ENCODE assay signal across 1 cellular context in genomic region chr12:116559080-116559329, GRCh38.
TF ChIP-seq lines count a peak whose summit lies in the region.

No MANE protein-coding gene starts in this region.

TF ChIP-seq in K562, 482 proteins besides CTCF, POLR2A, EP300 and RAD21 (continued from another document and continues in another):
- TF ChIP-seq RBM17 (IDR thresholded peaks at IDR 0.05; ENCODE audit: borderline replicate concordance, low read depth, low read length) (no peak), MEIS2 (IDR thresholded peaks at IDR 0.05; ENCODE audit: partially characterized antibody) (no peak), KAT7 (CRISPR knock-in tag; IDR thresholded peaks at IDR 0.05; ENCODE audit: borderline replicate concordance) (no peak), ATF1 (CRISPR knock-in tag; IDR thresholded peaks at IDR 0.05) (no peak), ATF1 (tag; IDR thresholded peaks at IDR 0.05) (no peak), ZNF140 (CRISPR knock-in tag; IDR thresholded peaks at IDR 0.05) (no peak), ZNF551 (CRISPR knock-in tag; IDR thresholded peaks at IDR 0.05) (no peak), ERF (CRISPR knock-in tag; IDR thresholded peaks at IDR 0.05) (peak; percentile 76; the same call in 1 of the 2 replicates), ZBTB12 (CRISPR knock-in tag; IDR thresholded peaks at IDR 0.05) (no peak), ZNF3 (CRISPR knock-in tag; IDR thresholded peaks at IDR 0.05) (0 out of 2 replicates have a peak, but pooled peaks have one; percentile 18), HNRNPUL1 (IDR thresholded peaks at IDR 0.05; ENCODE audit: low read length) (no peak), ID3 (CRISPR knock-in tag; IDR thresholded peaks at IDR 0.05) (no peak), ID3 (tag; IDR thresholded peaks at IDR 0.05) (no peak), CEBPG (CRISPR knock-in tag; IDR thresholded peaks at IDR 0.05) (no peak), CEBPG (tag; conservative IDR thresholded peaks at IDR 0.05 in 1 of 2, IDR thresholded peaks at IDR 0.05 in 1 of 2) (no peak), ZBTB11 (CRISPR knock-in tag; IDR thresholded peaks at IDR 0.05) (peak in 1 of 3 experiments; percentile 21; a peak in 1 of 6 replicates), ZNF511 (CRISPR knock-in tag; IDR thresholded peaks at IDR 0.05) (no peak), BCOR (IDR thresholded peaks at IDR 0.05) (no peak), HMBOX1 (IDR thresholded peaks at IDR 0.05) (no peak), RFX7 (CRISPR knock-in tag; IDR thresholded peaks at IDR 0.05) (no peak), ZNF507 (tag; conservative IDR thresholded peaks at IDR 0.05) (no peak), MAFG (tag; conservative IDR thresholded peaks at IDR 0.05) (no peak), CSDE1 (IDR thresholded peaks at IDR 0.05) (no peak), ZNF239 (CRISPR knock-in tag; IDR thresholded peaks at IDR 0.05) (no peak), E2F1 (CRISPR knock-in tag; IDR thresholded peaks at IDR 0.05) (no peak), MGA (IDR thresholded peaks at IDR 0.05) (no peak), NRF1 (conservative IDR thresholded peaks at IDR 0.05 in 1 of 2, IDR thresholded peaks at IDR 0.05 in 1 of 2) (peak in 1 of 2 experiments; percentile 38; a peak in 2 of 4 replicates), ZNF79 (CRISPR knock-in tag; IDR thresholded peaks at IDR 0.05; ENCODE audit: low read depth) (peak; percentile 28; the same call in 1 of the 2 replicates), ZBED1 (IDR thresholded peaks at IDR 0.05) (no peak), SREBF1 (IDR thresholded peaks at IDR 0.05; ENCODE audit: borderline replicate concordance, low read depth, low read length) (no peak), GATAD2A (IDR thresholded peaks at IDR 0.05) (no peak), ETV5 (CRISPR knock-in tag; IDR thresholded peaks at IDR 0.05; ENCODE audit: low read depth) (no peak), AFF1 (IDR thresholded peaks at IDR 0.05; ENCODE audit: low read depth in 1 of 2, partially characterized antibody in 2 of 2) (no peak), CBFA2T3 (IDR thresholded peaks at IDR 0.05) (no peak), USF2 (CRISPR knock-in tag; IDR thresholded peaks at IDR 0.05) (no peak), ZNF311 (CRISPR knock-in tag; IDR thresholded peaks at IDR 0.05) (peak; percentile 65; the same call in 1 of the 2 replicates)
